Comparison of ENCODE assay signal across 14 cellular contexts in genomic region chr15:99426431-99427105, GRCh38.
DNase-seq lines count a peak whose midpoint lies in the region; ATAC-seq and TF ChIP-seq lines count a peak whose summit lies in the region.
"Had no signal": no experiment of that assay in that cellular context is flagged by ENCODE, and none has a peak within 500 bp of the region (broad histone marks: within the 10 kb centered on the region; RNA-seq: fewer than 3 reads in every experiment).

No MANE protein-coding gene starts in this region.

- H3K4me3 ChIP-seq in left lung: no peak overlapping the region
- no peak overlapping the region for H3K4me3 ChIP-seq in stomach

- CTCF ChIA-PET in activated CD8-positive, alpha-beta memory T cell treated with anti-CD3 and anti-CD28 coated beads, Interleukin-2, amount 10 ng/mL, durations not matched to agents 7 days and 5 days (lab: Charles Lee): no interaction called here
- CTCF ChIA-PET in activated B cell treated with CpG ODN at 0.5 μM for 24 hours (lab: Charles Lee): no interaction called here

- intact Hi-C loops in activated B cell treated with CpG ODN at 0.5 μM for 24 hours (cut with micrococcal nuclease): no loop called here
- intact Hi-C loops in left lung (cut with DNase I): no loop called here
- intact Hi-C loops in stomach (cut with DNase I; ENCODE audit: low total_unique reads): no loop called here

- H3K4me1 Mint-ChIP-seq in activated CD8-positive, alpha-beta memory T cell treated with anti-CD3 and anti-CD28 coated beads, Interleukin-2, amount 10 ng/mL, durations not matched to agents 7 days and 5 days: peaks cover 21% of the 10 kb centered on the region
- peaks cover 30% of the 10 kb centered on the region for H3K4me1 Mint-ChIP-seq in activated B cell treated with CpG ODN at 0.5 μM for 24 hours

- DNase-seq in activated CD8-positive, alpha-beta memory T cell treated with anti-CD3 and anti-CD28 coated beads, Interleukin-2, amount 50 U/mL, for 4 hours: peak; percentile 7
- DNase-seq in activated CD8-positive, alpha-beta memory T cell treated with anti-CD3 and anti-CD28 coated beads, Interleukin-2, amount 10 ng/mL, durations not matched to agents 7 days and 5 days: no peak
- no peak for DNase-seq in activated B cell treated with CpG ODN at 0.5 μM for 24 hours
- peak; percentile 32 to 74 for DNase-seq in left lung
- no peak for DNase-seq in stomach
- DNase-seq in stimulated activated naive CD4-positive, alpha-beta T cell (lab: John Stamatoyannopoulos, UW): no peak
- DNase-seq in GM20000 (ENCODE audit: low spot score): no peak
- DNase-seq: effector memory CD4-positive, alpha-beta T cell; foreskin melanocyte; NCI-H1092; PC-3; T-helper 9 cell had no signal

- H3K36me3 ChIP-seq in left lung (no peaks in the 10 kb centered on the region), stomach (no peaks in the 10 kb centered on the region)

- H3K27me3 ChIP-seq in left lung (no peaks in the 10 kb centered on the region), stomach (no peaks in the 10 kb centered on the region)

- no peak for TF ChIP-seq CTCF in activated B cell treated with CpG ODN at 0.5 μM for 24 hours (IDR thresholded peaks at IDR 0.05)
- no peak for TF ChIP-seq CTCF in left lung (IDR thresholded peaks at IDR 0.05)
- no peak for TF ChIP-seq CTCF in stomach (IDR thresholded peaks at IDR 0.05)
- no peak for TF ChIP-seq CTCF in GM20000 (IDR thresholded peaks at IDR 0.05; ENCODE audit: extremely low read depth, missing control alignments)

- H3K4me3 Mint-ChIP-seq in activated CD8-positive, alpha-beta memory T cell treated with anti-CD3 and anti-CD28 coated beads, Interleukin-2, amount 10 ng/mL, durations not matched to agents 7 days and 5 days: no peak overlapping the region
- no peak overlapping the region for H3K4me3 Mint-ChIP-seq in activated B cell treated with CpG ODN at 0.5 μM for 24 hours
- H3K4me3 Mint-ChIP-seq: nephron had no signal

- peaks cover 7% of the 10 kb centered on the region for H3K27me3 Mint-ChIP-seq in activated CD8-positive, alpha-beta memory T cell treated with anti-CD3 and anti-CD28 coated beads, Interleukin-2, amount 10 ng/mL, durations not matched to agents 7 days and 5 days
- H3K27me3 Mint-ChIP-seq in activated B cell treated with CpG ODN at 0.5 μM for 24 hours: no peaks in the 10 kb centered on the region

- H3K36me3 Mint-ChIP-seq in activated CD8-positive, alpha-beta memory T cell treated with anti-CD3 and anti-CD28 coated beads, Interleukin-2, amount 10 ng/mL, durations not matched to agents 7 days and 5 days: no peaks in the 10 kb centered on the region
- no peaks in the 10 kb centered on the region for H3K36me3 Mint-ChIP-seq in activated B cell treated with CpG ODN at 0.5 μM for 24 hours (ENCODE audit: low read depth)

- TF ChIP-seq POLR2A in stomach (IDR thresholded peaks at IDR 0.05): no peak

- H3K27ac ChIP-seq in left lung (peak overlapping the region in 1 of 2 donors; percentile 83), stomach (peak overlapping the region in 4 of 5 donors; percentile 67 to 74 (median 71))

- ATAC-seq in activated CD8-positive, alpha-beta memory T cell treated with anti-CD3 and anti-CD28 coated beads, Interleukin-2, amount 10 ng/mL, durations not matched to agents 7 days and 5 days: no peak
- ATAC-seq in activated B cell treated with CpG ODN at 0.5 μM for 24 hours (ENCODE audit: low read depth) (no peak), left lung (no peak), GM18519 (IDR thresholded peaks at IDR 0.05; ENCODE audit: low FRiP score, unreplicated experiment) (no peak)

- POLR2A ChIA-PET in activated B cell treated with CpG ODN at 0.5 μM for 24 hours (lab: Charles Lee): no interaction called here

- H3K9me3 Mint-ChIP-seq in activated CD8-positive, alpha-beta memory T cell treated with anti-CD3 and anti-CD28 coated beads, Interleukin-2, amount 10 ng/mL, durations not matched to agents 7 days and 5 days (ENCODE audit: low read depth): no peaks in the 10 kb centered on the region
- no peaks in the 10 kb centered on the region for H3K9me3 Mint-ChIP-seq in activated B cell treated with CpG ODN at 0.5 μM for 24 hours

- no peaks in the 10 kb centered on the region for H3K9me3 ChIP-seq in left lung
- no peaks in the 10 kb centered on the region for H3K9me3 ChIP-seq in stomach

- 85 to 89% (median 85%) methylated on average over 26 of the region's 26 CpGs for WGBS in stomach, 5 donors

- TF ChIP-seq EP300 in stomach (IDR thresholded peaks at IDR 0.05): no peak

- H3K27ac Mint-ChIP-seq in activated CD8-positive, alpha-beta memory T cell treated with anti-CD3 and anti-CD28 coated beads, Interleukin-2, amount 10 ng/mL, durations not matched to agents 7 days and 5 days: no peak overlapping the region
- H3K27ac Mint-ChIP-seq in activated B cell treated with CpG ODN at 0.5 μM for 24 hours: peak overlapping the region; percentile 31
- H3K27ac Mint-ChIP-seq: nephron had no signal

- H3K4me1 ChIP-seq in left lung (peaks cover 0 to 7% of the 10 kb centered on the region in 2 donors), stomach (peaks cover 0 to 20% (median 17%) of the 10 kb centered on the region in 4 donors)

Comparison
In these comparisons a context has a peak if more than half of its experiments do, and no peak if none do; other contexts are left out.
1. DNase-seq: peak in activated CD8-positive, alpha-beta memory T cell treated with anti-CD3 and anti-CD28 coated beads, Interleukin-2, amount 50 U/mL, for 4 hours (single experiment) and left lung (2 of 2); none in activated CD8-positive, alpha-beta memory T cell treated with anti-CD3 and anti-CD28 coated beads, Interleukin-2, amount 10 ng/mL, durations not matched to agents 7 days and 5 days (single experiment), activated B cell treated with CpG ODN at 0.5 μM for 24 hours (single experiment), stomach (single experiment), stimulated activated naive CD4-positive, alpha-beta T cell (0 of 6) and GM20000 (single experiment).